14 cellular contexts compared by ENCODE assay signal in genomic region chr7:124246262-124246863, GRCh38.
DNase-seq lines count a peak whose midpoint lies in the region; ATAC-seq, FAIRE-seq and TF ChIP-seq lines count a peak whose summit lies in the region.
"Had no signal": no experiment of that assay in that cellular context is flagged by ENCODE, and none has a peak within 500 bp of the region (broad histone marks: within the 10 kb centered on the region; RNA-seq: fewer than 3 reads in every experiment).

No MANE protein-coding gene starts in this region.

- peak overlapping the region; percentile 13 for H3K27ac ChIP-seq in AG04450 (ENCODE audit: low read depth, low read length)
- H3K27ac ChIP-seq in mammary epithelial cell (ENCODE audit: insufficient read depth, low read depth, low read length): peak overlapping the region; percentile 99
- peak overlapping the region; percentile 87 for H3K27ac ChIP-seq in keratinocyte (ENCODE audit: control insufficient read depth, insufficient read depth, low read length)
- no peak overlapping the region for H3K27ac ChIP-seq in substantia nigra (ENCODE audit: low read depth, low read length, poor library complexity, severe bottlenecking)
- no peak overlapping the region for H3K27ac ChIP-seq in upper lobe of left lung

- H3K4me2 ChIP-seq in mammary epithelial cell (ENCODE audit: insufficient read depth, low read depth, low read length): peak overlapping the region; percentile 56
- H3K4me2 ChIP-seq in keratinocyte (ENCODE audit: control insufficient read depth, extremely low read depth, insufficient read depth, low read depth, low read length): peak overlapping the region; percentile 57

- H3K4me1 ChIP-seq in mammary epithelial cell (ENCODE audit: insufficient read depth, low read length) (peaks cover 24% of the 10 kb centered on the region), keratinocyte (ENCODE audit: control insufficient read depth, extremely low read depth, insufficient read depth, low read length) (peaks cover 10% of the 10 kb centered on the region), upper lobe of left lung (no peaks in the 10 kb centered on the region)

- H4K20me1 ChIP-seq in mammary epithelial cell (ENCODE audit: insufficient read depth, low read length) (no peaks in the 10 kb centered on the region), keratinocyte (ENCODE audit: control insufficient read depth, extremely low read depth, insufficient read depth, low read length) (no peaks in the 10 kb centered on the region)

- TF ChIP-seq EP300 in upper lobe of left lung (IDR thresholded peaks at IDR 0.05): no peak

- WGBS in mammary epithelial cell (ENCODE audit: low coverage, missing lambda C conversion rate): 0% methylated on average over 2 of the region's 2 CpGs
- 44 to 54% methylated on average over 2 of the region's 2 CpGs for WGBS in upper lobe of left lung, 2 donors

- H3K79me2 ChIP-seq in mammary epithelial cell (ENCODE audit: insufficient read depth, low read length) (no peaks in the 10 kb centered on the region), keratinocyte (ENCODE audit: control insufficient read depth, insufficient read depth, low read length) (no peaks in the 10 kb centered on the region)

- no peak for DNase-seq in AG04450 (ENCODE audit: low read depth, low spot score)
- DNase-seq in LoVo (ENCODE audit: low spot score): peak; percentile 48
- peak; percentile 81 for DNase-seq in mammary epithelial cell
- peak; percentile 62 for DNase-seq in keratinocyte (ENCODE audit: low read depth, low spot score)
- no peak for DNase-seq in foreskin melanocyte
- no peak for DNase-seq in substantia nigra (lab: John Stamatoyannopoulos, UW)
- no peak for DNase-seq in upper lobe of left lung
- DNase-seq: activated naive CD4-positive, alpha-beta T cell treated with Interleukin-2 at 50 U/mL for 16 hours; DND-41; NCI-H2081 treated with DMSO at 0.1 percent for 48 hours; right cardiac atrium; stimulated activated CD8-positive, alpha-beta memory T cell treated with anti-CD3 and anti-CD28 coated beads, Interleukin-4, amount 100 ng/mL, for 48 hours; T-helper 1 cell had no signal

- no peak overlapping the region for H3K4me3 ChIP-seq in AG04450 (ENCODE audit: low read depth, low read length)
- no peak overlapping the region for H3K4me3 ChIP-seq in mammary epithelial cell (replicated peaks in 1 of 3; ENCODE audit: insufficient read depth in 1 of 3, low read depth in 2 of 3, low read length in 3 of 3)
- H3K4me3 ChIP-seq in keratinocyte (ENCODE audit: control insufficient read depth in 2 of 3, extremely low read depth in 1 of 3, insufficient read depth in 2 of 3, low read depth in 1 of 3, low read length in 3 of 3): no peak overlapping the region
- no peak overlapping the region for H3K4me3 ChIP-seq in upper lobe of left lung

- H3K9me3 ChIP-seq in AG04450 (ENCODE audit: control insufficient read depth, insufficient read depth, low read length): no peaks in the 10 kb centered on the region
- H3K9me3 ChIP-seq in mammary epithelial cell (replicated peaks; ENCODE audit: insufficient read depth, low read length): peaks cover 3% of the 10 kb centered on the region
- no peaks in the 10 kb centered on the region for H3K9me3 ChIP-seq in keratinocyte (ENCODE audit: control insufficient read depth, low read depth, low read length)
- H3K9me3 ChIP-seq in upper lobe of left lung: no peaks in the 10 kb centered on the region

- H3K27me3 ChIP-seq in AG04450 (ENCODE audit: control insufficient read depth, insufficient read depth, low read length) (no peaks in the 10 kb centered on the region), mammary epithelial cell (ENCODE audit: insufficient read depth, low read length) (no peaks in the 10 kb centered on the region), keratinocyte (ENCODE audit: control insufficient read depth, extremely low read depth, insufficient read depth, low read length) (no peaks in the 10 kb centered on the region), upper lobe of left lung (no peaks in the 10 kb centered on the region)

- ATAC-seq in HG03139 (IDR thresholded peaks at IDR 0.05; ENCODE audit: unreplicated experiment) (no peak), upper lobe of left lung (ENCODE audit: low FRiP score in 2 of 2) (no peak)
- ATAC-seq: right cardiac atrium had no signal

- no peak for TF ChIP-seq POLR2A in upper lobe of left lung (IDR thresholded peaks at IDR 0.05)

- in situ Hi-C loops in mammary epithelial cell (cut with MboI; ENCODE audit: low sequenced_read_pairs in 2 of 2): no loop called here

- TSS peak; percentile 99 for BruUV-seq in mammary epithelial cell (replicated peaks; lab: Mats Ljungman, UMichigan)

- FAIRE-seq in keratinocyte (lab: Jason Lieb, UNC): peak; percentile 90

- no peaks in the 10 kb centered on the region for H3K9me1 ChIP-seq in keratinocyte (ENCODE audit: control insufficient read depth, extremely low read depth, insufficient read depth, low read length)

- TF ChIP-seq CTCF in AG04450 (IDR thresholded peaks at IDR 0.05; ENCODE audit: low read depth, low read length): no peak
- TF ChIP-seq CTCF in mammary epithelial cell (conservative IDR thresholded peaks at IDR 0.05 in 1 of 2, IDR thresholded peaks at IDR 0.05 in 1 of 2; ENCODE audit: extremely low read depth in 1 of 2, insufficient read depth in 1 of 2, low read depth in 1 of 2, low read length in 2 of 2): no peak
- no peak for TF ChIP-seq CTCF in keratinocyte (optimal IDR thresholded peaks at IDR 0.05 in 1 of 3, IDR thresholded peaks at IDR 0.05 in 1 of 3, conservative IDR thresholded peaks at IDR 0.05 in 1 of 3; ENCODE audit: extremely low read depth in 1 of 3, insufficient read depth in 2 of 3, low read length in 3 of 3)
- no peak for TF ChIP-seq CTCF in upper lobe of left lung (IDR thresholded peaks at IDR 0.05)

- POLR2A ChIA-PET in AG04450 (lab: Yijun Ruan, JAX): no interaction called here

- CTCF ChIA-PET in AG04450 (lab: Charles Lee) (interaction anchor here (1.2 to 1.8 kb wide), 2 partner anchors 30 to 519 kb away, joined by 4 to 8 read pairs; partner anchors contain the start of gene GPR37), mammary epithelial cell (lab: Charles Lee; ENCODE audit: low non-redundant PET) (interaction anchor here (0.5 kb wide), 1 partner anchor 91 kb away, joined by 3 read pairs; no protein-coding TSS in a partner anchor)

- dilution Hi-C loops in mammary epithelial cell (cut with HindIII; ENCODE audit: low sequenced_read_pairs) (no loop called here), keratinocyte (cut with MboI; ENCODE audit: extremely low pct_ligation_motif_present, low sequenced_read_pairs) (no loop called here)

- no peaks in the 10 kb centered on the region for H3K36me3 ChIP-seq in mammary epithelial cell (ENCODE audit: insufficient read depth, low read length)
- H3K36me3 ChIP-seq in keratinocyte (ENCODE audit: control insufficient read depth in 2 of 2, extremely low read depth in 1 of 2, insufficient read depth in 2 of 2, low read length in 2 of 2): no peaks in the 10 kb centered on the region
- H3K36me3 ChIP-seq in upper lobe of left lung: no peaks in the 10 kb centered on the region

- intact Hi-C loops in mammary epithelial cell (cut with micrococcal nuclease): loop anchor here (1.0 kb wide), 1 partner anchor 17 kb away; no protein-coding TSS in a partner anchor

- H3K9ac ChIP-seq in mammary epithelial cell (ENCODE audit: insufficient read depth, low read length): peak overlapping the region; percentile 41
- peak overlapping the region; percentile 29 for H3K9ac ChIP-seq in keratinocyte (ENCODE audit: control insufficient read depth, extremely low read depth, insufficient read depth, low read length)

- H2AFZ ChIP-seq in mammary epithelial cell (ENCODE audit: low read depth, low read length) (peak overlapping the region; percentile 82), keratinocyte (ENCODE audit: control insufficient read depth, low read length) (peak overlapping the region; percentile 73)

Comparison
In these comparisons a context has a peak if more than half of its experiments do, and no peak if none do; other contexts are left out.
1. DNase-seq: peak in LoVo (single experiment), mammary epithelial cell (single experiment) and keratinocyte (single experiment); none in AG04450 (single experiment), foreskin melanocyte (single experiment), substantia nigra (0 of 49) and upper lobe of left lung (0 of 2).
2. H3K27ac ChIP-seq: peak in AG04450 (single experiment), mammary epithelial cell (single experiment) and keratinocyte (single experiment); none in substantia nigra (single experiment) and upper lobe of left lung (0 of 4).